Comparison of ENCODE assay signal across 24 cellular contexts in genomic region chr7:115127399-115128021, GRCh38.
"Had no signal": no experiment of that assay in that cellular context is flagged by ENCODE, and none has a peak within 500 bp of the region (broad histone marks: within the 10 kb centered on the region; RNA-seq: fewer than 3 reads in every experiment).

No MANE protein-coding gene starts in this region.

- H3K4me2 ChIP-seq: neural progenitor cell had no signal

- DNase-seq: colonic mucosa; dermis blood vessel endothelial cell; gastrocnemius medialis; heart right ventricle; left ventricle myocardium inferior; lower lobe of right lung; mesenchymal stem cell; midbrain; occipital lobe; psoas muscle; retina; right lobe of liver; stimulated activated CD4-positive, alpha-beta T cell treated with anti-CD3 and anti-CD28 coated beads, Interleukin-4, amount 100 ng/mL, for 1 hour; stimulated activated CD8-positive, alpha-beta memory T cell treated with anti-CD3 and anti-CD28 coated beads, Interleukin-4, amount 100 ng/mL, for 48 hours; stimulated activated naive CD8-positive, alpha-beta T cell treated with anti-CD3 and anti-CD28 coated beads, Interleukin-15, Interleukin-2, amounts not matched to agents 100 U/mL and 50 U/mL, for 24 hours; thyroid gland; upper lobe of left lung; uterus had no signal

- H3K27me3 ChIP-seq: colonic mucosa, esophagus muscularis mucosa, gastrocnemius medialis, heart right ventricle, neural progenitor cell, right lobe of liver, suprapubic skin, thyroid gland, upper lobe of left lung, uterus had no signal

- H3K9ac ChIP-seq: neural progenitor cell, parathyroid adenoma had no signal

- H3K79me2 ChIP-seq: parathyroid adenoma had no signal

- H3K4me1 ChIP-seq: gastrocnemius medialis, neural progenitor cell, parathyroid adenoma, psoas muscle, right lobe of liver, thyroid gland, upper lobe of left lung, uterus had no signal

- H3K27ac ChIP-seq: colonic mucosa, epithelial cell of prostate, esophagus muscularis mucosa, gastrocnemius medialis, heart right ventricle, left ventricle myocardium inferior, lower lobe of right lung, neural progenitor cell, parathyroid adenoma, psoas muscle, right lobe of liver, suprapubic skin, thyroid gland, upper lobe of left lung, uterus had no signal

- H2AFZ ChIP-seq: neural progenitor cell, parathyroid adenoma had no signal

- ATAC-seq: gastrocnemius medialis; heart right ventricle; lower lobe of right lung; natural killer cell treated with Interleukin-12 subunit alpha and Interleukin-12 subunit beta and Interleukin-15 and Interleukin-18, amount 100 ng/mL, for 72 hours; psoas muscle; right lobe of liver; stimulated activated naive CD8-positive, alpha-beta T cell treated with anti-CD3 and anti-CD28 coated beads, Interleukin-15, Interleukin-2, amounts not matched to agents 100 U/mL and 50 U/mL, for 24 hours had no signal

- H3K36me3 ChIP-seq: colonic mucosa, esophagus muscularis mucosa, gastrocnemius medialis, heart right ventricle, left ventricle myocardium inferior, lower lobe of right lung, neural progenitor cell, right lobe of liver, suprapubic skin, thyroid gland, upper lobe of left lung, uterus had no signal

- H3K4me3 ChIP-seq: colonic mucosa, esophagus muscularis mucosa, gastrocnemius medialis, heart right ventricle, left ventricle myocardium inferior, lower lobe of right lung, neural progenitor cell, psoas muscle, right lobe of liver, suprapubic skin, thyroid gland, upper lobe of left lung, uterus had no signal

- H3K9me3 ChIP-seq: colonic mucosa, esophagus muscularis mucosa, gastrocnemius medialis, heart right ventricle, left ventricle myocardium inferior, lower lobe of right lung, psoas muscle, right lobe of liver, suprapubic skin, thyroid gland, upper lobe of left lung, uterus had no signal
